In genomic region chr1:24364975-24365678, GRCh38 we compare ENCODE assay signal across 8 cellular contexts. TPM values are rescaled to one million over a fixed set of nuclear protein-coding genes. Genes with fewer than 3 reads are reported as not detected.
DNase-seq lines count a peak whose midpoint lies in the region; ATAC-seq and TF ChIP-seq lines count a peak whose summit lies in the region.

No MANE protein-coding gene starts in this region.

- POLR2A ChIA-PET in PC-9 (lab: Charles Lee; ENCODE audit: unreplicated experiment), result interaction anchor here (0.6 to 0.7 kb wide), 3 partner anchors 43 to 162 kb away, joined by 3 to 9 read pairs (median 4); partner anchors contain the start of gene NIPAL3

- H4K20me1 ChIP-seq in PC-9 (ENCODE audit: insufficient read depth), result no peaks in the 10 kb centered on the region

- no peaks in the 10 kb centered on the region for H3K9me3 ChIP-seq in CD4-positive, CD25-positive, alpha-beta regulatory T cell (ENCODE audit: control insufficient read depth in 2 of 2, low read length in 2 of 2)
- H3K9me3 ChIP-seq in PC-9 (ENCODE audit: insufficient read depth, low read depth) (no peaks in the 10 kb centered on the region), ectodermal cell (ENCODE audit: control insufficient read depth, low read length) (no peaks in the 10 kb centered on the region)

- H3K4me1 ChIP-seq in CD4-positive, CD25-positive, alpha-beta regulatory T cell (ENCODE audit: control insufficient read depth, insufficient read depth, low read length, poor library complexity, severe bottlenecking), result no peaks in the 10 kb centered on the region
- H3K4me1 ChIP-seq in PC-9 (replicated peaks; ENCODE audit: insufficient read depth) (peaks cover 33% of the 10 kb centered on the region), ectodermal cell (ENCODE audit: control insufficient read depth, insufficient read depth, low read length) (peaks cover 28% of the 10 kb centered on the region)

- H3K27ac ChIP-seq in CD4-positive, CD25-positive, alpha-beta regulatory T cell (ENCODE audit: insufficient read depth, low read length, poor library complexity, severe bottlenecking), result no peak overlapping the region
- H3K27ac ChIP-seq in PC-9, result peak overlapping the region; percentile 95
- H3K27ac ChIP-seq in ectodermal cell (ENCODE audit: insufficient read depth, low read depth, low read length, poor library complexity, severe bottlenecking), result peak overlapping the region; percentile 57
- peak overlapping the region in 15 of 21 experiments; percentile 5 to 77 (median 58) for H3K27ac ChIP-seq in skin epidermis

- H3K79me2 ChIP-seq in PC-9 (ENCODE audit: low read depth), result no peaks in the 10 kb centered on the region

- no peaks in the 10 kb centered on the region for H3K9me2 ChIP-seq in PC-9 (ENCODE audit: insufficient read depth)

- H2AFZ ChIP-seq in PC-9, result no peak overlapping the region

- peak overlapping the region in 2 of 3 donors; percentile 25 to 83 for H3K27ac Mint-ChIP-seq in CD4-positive, CD25-positive, alpha-beta regulatory T cell

- no peaks in the 10 kb centered on the region for H3K27me3 Mint-ChIP-seq in CD4-positive, CD25-positive, alpha-beta regulatory T cell

- peak in 1 of 3 donors; percentile 62 for DNase-seq in CD4-positive, CD25-positive, alpha-beta regulatory T cell
- DNase-seq in PC-9, result peak; percentile 57 to 97
- no peak for DNase-seq in globus pallidus (ENCODE audit: low spot score)

- intact Hi-C loops in PC-9 (cut with micrococcal nuclease; ENCODE audit: unreplicated experiment), result loop anchor here (2.0 kb wide), 1 partner anchor 42 kb away; no protein-coding TSS in a partner anchor

- WGBS in ectodermal cell, 2 experiments, result 72 to 81% methylated on average over 10 to 11 of the region's 11 CpGs

- H3F3A ChIP-seq in PC-9 (ENCODE audit: insufficient read depth, low read depth), result peaks cover 23% of the 10 kb centered on the region; the same call in 1 of the 2 replicates

- no peak overlapping the region for H3K4me3 ChIP-seq in CD4-positive, CD25-positive, alpha-beta regulatory T cell (ENCODE audit: low read depth, low read length)
- H3K4me3 ChIP-seq in PC-9, result no peak overlapping the region
- no peak overlapping the region for H3K4me3 ChIP-seq in ectodermal cell (ENCODE audit: insufficient read depth, low read depth, low read length)
- H3K4me3 ChIP-seq in skin epidermis, result no peak overlapping the region

- peak overlapping the region; percentile 66 for H3K4me2 ChIP-seq in PC-9

- no peaks in the 10 kb centered on the region for H3K36me3 ChIP-seq in CD4-positive, CD25-positive, alpha-beta regulatory T cell (ENCODE audit: control insufficient read depth, insufficient read depth, low read length)
- H3K36me3 ChIP-seq in PC-9 (ENCODE audit: low read depth), result no peaks in the 10 kb centered on the region
- H3K36me3 ChIP-seq in ectodermal cell (ENCODE audit: control insufficient read depth, insufficient read depth, low read length), result no peaks in the 10 kb centered on the region

- H3K9me3 Mint-ChIP-seq in CD4-positive, CD25-positive, alpha-beta regulatory T cell, result no peaks in the 10 kb centered on the region

- peaks cover 16% of the 10 kb centered on the region for H3K36me3 Mint-ChIP-seq in CD4-positive, CD25-positive, alpha-beta regulatory T cell

- no TSS peak for BruUV-seq in PC-9 (replicated peaks; lab: Mats Ljungman, UMichigan)

- ATAC-seq in CD4-positive, CD25-positive, alpha-beta regulatory T cell (ENCODE audit: low read depth in 2 of 2), result peak; percentile 57 to 70
- ATAC-seq in GM21717 (IDR thresholded peaks at IDR 0.05; ENCODE audit: unreplicated experiment) (peak; percentile 62), GM19452 (IDR thresholded peaks at IDR 0.05; ENCODE audit: unreplicated experiment) (no peak), GM21515 (IDR thresholded peaks at IDR 0.05; ENCODE audit: unreplicated experiment) (no peak)

- H3K4me1 Mint-ChIP-seq in CD4-positive, CD25-positive, alpha-beta regulatory T cell, result peaks cover 0 to 6% (median 0%) of the 10 kb centered on the region in 4 donors

- TF ChIP-seq CTCF in PC-9 (conservative IDR thresholded peaks at IDR 0.05), result no peak

- CTCF ChIA-PET in PC-9 (lab: Charles Lee), result interaction anchor here (1.2 to 1.4 kb wide), 2 partner anchors 26 to 163 kb away, joined by 3 read pairs; no protein-coding TSS in a partner anchor

- no peak overlapping the region for H3K4me3 Mint-ChIP-seq in CD4-positive, CD25-positive, alpha-beta regulatory T cell

- H3K27me3 ChIP-seq in CD4-positive, CD25-positive, alpha-beta regulatory T cell (ENCODE audit: control insufficient read depth, insufficient read depth, low read length), result no peaks in the 10 kb centered on the region
- H3K27me3 ChIP-seq in PC-9 (ENCODE audit: insufficient read depth, low read depth), result no peaks in the 10 kb centered on the region
- peaks cover 5% of the 10 kb centered on the region for H3K27me3 ChIP-seq in ectodermal cell (ENCODE audit: control insufficient read depth, insufficient read depth, low read length, poor library complexity, severe bottlenecking)

RNA-seq across cellular contexts. Expression of gene GRHL3, which starts 46.0 kb away (rescaled TPM):
- not detected for total RNA-seq in CD4-positive, CD25-positive, alpha-beta regulatory T cell
- polyA plus RNA-seq in CD4-positive, CD25-positive, alpha-beta regulatory T cell, result not detected
- 1.1 and 1.7 TPM in 2 replicates for total RNA-seq in PC-9 (2021)
- polyA plus RNA-seq in ectodermal cell (2013, experiment 1 of 4), result 7.8 TPM
- 8.2 TPM for polyA plus RNA-seq in ectodermal cell (2013, experiment 2 of 4)
- polyA plus RNA-seq in ectodermal cell (2013, experiment 3 of 4), result 3.8 TPM
- 4.4 TPM for polyA plus RNA-seq in ectodermal cell (2013, experiment 4 of 4)

RNA-seq across cellular contexts. Expression of gene STPG1, which starts 48.5 kb away (rescaled TPM):
- total RNA-seq in CD4-positive, CD25-positive, alpha-beta regulatory T cell, result 3.4 TPM
- polyA plus RNA-seq in CD4-positive, CD25-positive, alpha-beta regulatory T cell, result 1 to 10 TPM; 1.1 to 5.3 (median 2.7) TPM
- total RNA-seq in PC-9 (2021), result 8.3 and 11.4 TPM in 2 replicates
- polyA plus RNA-seq in ectodermal cell (2013, experiment 1 of 4), result 15.6 TPM
- 15.3 TPM for polyA plus RNA-seq in ectodermal cell (2013, experiment 2 of 4)
- polyA plus RNA-seq in ectodermal cell (2013, experiment 3 of 4), result 12.0 TPM
- polyA plus RNA-seq in ectodermal cell (2013, experiment 4 of 4), result 13.3 TPM

RNA-seq across cellular contexts. Expression of gene NIPAL3, which starts 50.5 kb away (rescaled TPM):
- total RNA-seq in CD4-positive, CD25-positive, alpha-beta regulatory T cell, result 57.0 TPM
- 10 to 100 TPM; 62.1 to 70.2 (median 65.2) TPM for polyA plus RNA-seq in CD4-positive, CD25-positive, alpha-beta regulatory T cell
- total RNA-seq in PC-9 (2021), result 34.7 and 42.0 TPM in 2 replicates
- 8.7 TPM for polyA plus RNA-seq in ectodermal cell (2013, experiment 1 of 4)
- polyA plus RNA-seq in ectodermal cell (2013, experiment 2 of 4), result 10.0 TPM
- 8.7 TPM for polyA plus RNA-seq in ectodermal cell (2013, experiment 3 of 4)
- 8.2 TPM for polyA plus RNA-seq in ectodermal cell (2013, experiment 4 of 4)

Comparison
In these comparisons a context has a peak if more than half of its experiments do, and no peak if none do; other contexts are left out.
1. ATAC-seq: peak in CD4-positive, CD25-positive, alpha-beta regulatory T cell (2 of 2) and GM21717 (single experiment); none in GM19452 (single experiment) and GM21515 (single experiment).